ENCODE assay signal across 1 cellular context in the genomic region with DNA sequence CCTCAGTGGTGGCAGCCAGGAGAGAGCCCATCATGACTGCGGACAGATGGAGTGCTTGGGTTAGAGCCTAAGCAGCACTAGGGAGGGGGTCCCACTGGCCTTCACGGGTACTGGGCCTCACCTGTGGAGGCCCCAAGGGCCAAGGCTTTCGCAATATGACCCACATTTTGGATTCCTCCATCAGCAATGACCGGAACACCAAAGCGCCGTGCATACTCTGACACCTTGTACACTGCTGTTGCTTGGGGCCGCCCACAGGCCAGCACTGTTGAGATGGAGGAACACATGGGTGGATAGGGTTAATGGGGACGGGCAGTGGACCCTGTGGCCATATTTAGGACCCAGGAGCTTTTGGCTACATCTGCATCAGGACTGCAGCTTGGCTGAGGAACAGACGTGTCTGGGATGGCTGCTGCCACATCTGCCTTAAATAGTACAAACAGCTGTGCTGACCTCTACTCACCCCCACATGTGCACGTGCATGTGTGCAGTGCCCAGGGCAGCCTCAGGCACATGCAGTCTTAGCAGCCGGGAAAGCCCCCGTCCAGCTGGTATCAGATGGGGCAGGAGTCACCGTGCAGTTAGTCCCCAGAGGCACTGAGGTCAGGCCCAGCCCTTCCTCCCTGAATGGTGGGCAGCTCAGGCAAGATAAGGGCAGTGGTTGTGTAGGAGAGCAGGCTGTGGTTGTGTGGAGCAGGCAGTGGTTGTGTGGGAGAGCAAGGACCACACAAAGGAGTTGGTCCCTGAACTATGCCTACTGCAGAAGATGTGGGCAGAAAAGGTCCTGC.
TF ChIP-seq lines count a peak whose summit lies in the region.

No MANE protein-coding gene starts in this region.

TF ChIP-seq in IMR-90, 13 proteins besides CTCF, POLR2A, EP300 and RAD21:
- TF ChIP-seq MXI1 (IDR thresholded peaks at IDR 0.05; ENCODE audit: borderline replicate concordance, low read depth, low read length) = no peak
- TF ChIP-seq CHD1 (IDR thresholded peaks at IDR 0.05; ENCODE audit: low read depth, low read length) = no peak
- TF ChIP-seq NFE2L2 (IDR thresholded peaks at IDR 0.05; ENCODE audit: low read depth, low read length) = no peak
- TF ChIP-seq MAFK (IDR thresholded peaks at IDR 0.05; ENCODE audit: low read depth, low read length) = no peak
- no peak for TF ChIP-seq CEBPB (IDR thresholded peaks at IDR 0.05; ENCODE audit: low read depth, low read length)
- no peak for TF ChIP-seq FOS (IDR thresholded peaks at IDR 0.05; ENCODE audit: low read depth, low read length)
- TF ChIP-seq, protein P1, sequence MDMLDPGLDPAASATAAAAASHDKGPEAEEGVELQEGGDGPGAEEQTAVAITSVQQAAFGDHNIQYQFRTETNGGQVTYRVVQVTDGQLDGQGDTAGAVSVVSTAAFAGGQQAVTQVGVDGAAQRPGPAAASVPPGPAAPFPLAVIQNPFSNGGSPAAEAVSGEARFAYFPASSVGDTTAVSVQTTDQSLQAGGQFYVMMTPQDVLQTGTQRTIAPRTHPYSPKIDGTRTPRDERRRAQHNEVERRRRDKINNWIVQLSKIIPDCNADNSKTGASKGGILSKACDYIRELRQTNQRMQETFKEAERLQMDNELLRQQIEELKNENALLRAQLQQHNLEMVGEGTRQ (IDR thresholded peaks at IDR 0.05; ENCODE audit: low read depth, low read length) = no peak
- TF ChIP-seq SMC3 (IDR thresholded peaks at IDR 0.05; ENCODE audit: low read depth, low read length) = no peak
- TF ChIP-seq RFX5 (IDR thresholded peaks at IDR 0.05; ENCODE audit: low read depth, low read length) = no peak
- TF ChIP-seq MAZ (IDR thresholded peaks at IDR 0.05; ENCODE audit: borderline replicate concordance, low read depth, low read length) = no peak
